Comparison of ENCODE assay signal across 22 cellular contexts in genomic region chr3:141904203-141904602, GRCh38. TPM values are rescaled to one million over a fixed set of nuclear protein-coding genes. Genes with fewer than 3 reads are reported as not detected.
DNase-seq lines count a peak whose midpoint lies in the region; ATAC-seq, FAIRE-seq and TF ChIP-seq lines count a peak whose summit lies in the region.
"Had no signal": no experiment of that assay in that cellular context is flagged by ENCODE, and none has a peak within 500 bp of the region (broad histone marks: within the 10 kb centered on the region; RNA-seq: fewer than 3 reads in every experiment).

No MANE protein-coding gene starts in this region.

- 81% methylated on average over 4 of the region's 4 CpGs for WGBS in HepG2 (ENCODE audit: low lambda C conversion rate)

- H3K9me3 ChIP-seq in HepG2 (ENCODE audit: low read length), result peaks cover 11% of the 10 kb centered on the region; the same call in 1 of the 2 replicates

- H3K27ac ChIP-seq in HepG2 (ENCODE audit: extremely low read length, insufficient read depth, low read length), result no peak overlapping the region
- H3K27ac ChIP-seq: KMS-11, SJCRH30 had no signal

- no peak overlapping the region for H3K4me2 ChIP-seq in HepG2 (ENCODE audit: low read depth, low read length)
- H3K4me2 ChIP-seq: KMS-11 had no signal

- peaks cover 54% of the 10 kb centered on the region for H3K36me3 Mint-ChIP-seq in activated CD8-positive, alpha-beta T cell treated with anti-CD3 and anti-CD28 coated beads for 36 hours (ENCODE audit: low read depth)
- H3K36me3 Mint-ChIP-seq in activated CD8-positive, alpha-beta T cell treated with anti-CD3 and anti-CD28 coated beads, Interleukin-2, amount 10 ng/mL, durations not matched to agents 7 days and 5 days (ENCODE audit: low read depth), result peaks cover 55% of the 10 kb centered on the region
- peaks cover 12% of the 10 kb centered on the region for H3K36me3 Mint-ChIP-seq in natural killer cell treated with Interleukin-12 subunit alpha and Interleukin-12 subunit beta and Interleukin-15 and Interleukin-18, amount 100 ng/mL, for 72 hours
- H3K36me3 Mint-ChIP-seq in natural killer cell, result peaks cover 12% of the 10 kb centered on the region
- H3K36me3 Mint-ChIP-seq in activated T-helper 17 cell treated with anti-CD3 and anti-CD28 coated beads, Interleukin-2, amount 50 U/mL, for 72 hours (ENCODE audit: low read depth), result peaks cover 70% of the 10 kb centered on the region
- peaks cover 67% of the 10 kb centered on the region for H3K36me3 Mint-ChIP-seq in stimulated activated effector memory CD8-positive, alpha-beta T cell treated with anti-CD3 and anti-CD28 coated beads, Interleukin-12 subunit alpha, Interleukin-12 subunit beta, amount 100 ng/mL, for 72 hours

- H4K20me1 ChIP-seq in HepG2 (ENCODE audit: insufficient read depth, low read length), result no peaks in the 10 kb centered on the region

- POLR2A ChIA-PET in activated CD8-positive, alpha-beta T cell treated with anti-CD3 and anti-CD28 coated beads for 36 hours (lab: Charles Lee), result interaction anchor here (0.6 kb wide), 1 partner anchor 416 kb away, joined by 4 read pairs; no protein-coding TSS in a partner anchor
- POLR2A ChIA-PET in activated CD8-positive, alpha-beta T cell treated with anti-CD3 and anti-CD28 coated beads, Interleukin-2, amount 10 ng/mL, durations not matched to agents 7 days and 5 days (lab: Charles Lee), result no interaction called here
- POLR2A ChIA-PET in HepG2 (lab: Yijun Ruan, JAX), result no interaction called here

- no peak overlapping the region for H3K4me3 Mint-ChIP-seq in activated CD8-positive, alpha-beta T cell treated with anti-CD3 and anti-CD28 coated beads for 36 hours
- H3K4me3 Mint-ChIP-seq in activated CD8-positive, alpha-beta T cell treated with anti-CD3 and anti-CD28 coated beads, Interleukin-2, amount 10 ng/mL, durations not matched to agents 7 days and 5 days, result no peak overlapping the region
- peak overlapping the region; percentile 3 for H3K4me3 Mint-ChIP-seq in natural killer cell treated with Interleukin-12 subunit alpha and Interleukin-12 subunit beta and Interleukin-15 and Interleukin-18, amount 100 ng/mL, for 72 hours
- H3K4me3 Mint-ChIP-seq in natural killer cell, result no peak overlapping the region
- peak overlapping the region; percentile 43 for H3K4me3 Mint-ChIP-seq in activated T-helper 17 cell treated with anti-CD3 and anti-CD28 coated beads, Interleukin-2, amount 50 U/mL, for 72 hours
- H3K4me3 Mint-ChIP-seq in stimulated activated effector memory CD8-positive, alpha-beta T cell treated with anti-CD3 and anti-CD28 coated beads, Interleukin-12 subunit alpha, Interleukin-12 subunit beta, amount 100 ng/mL, for 72 hours, result peak overlapping the region; percentile 40
- H3K4me3 Mint-ChIP-seq: IgD-negative memory B cell had no signal

- H3K9me3 Mint-ChIP-seq in activated CD8-positive, alpha-beta T cell treated with anti-CD3 and anti-CD28 coated beads for 36 hours, result peaks cover 6% of the 10 kb centered on the region
- H3K9me3 Mint-ChIP-seq in activated CD8-positive, alpha-beta T cell treated with anti-CD3 and anti-CD28 coated beads, Interleukin-2, amount 10 ng/mL, durations not matched to agents 7 days and 5 days (ENCODE audit: insufficient read depth), result peaks cover 9% of the 10 kb centered on the region
- H3K9me3 Mint-ChIP-seq in natural killer cell treated with Interleukin-12 subunit alpha and Interleukin-12 subunit beta and Interleukin-15 and Interleukin-18, amount 100 ng/mL, for 72 hours, result no peaks in the 10 kb centered on the region
- no peaks in the 10 kb centered on the region for H3K9me3 Mint-ChIP-seq in natural killer cell
- H3K9me3 Mint-ChIP-seq in activated T-helper 17 cell treated with anti-CD3 and anti-CD28 coated beads, Interleukin-2, amount 50 U/mL, for 72 hours, result no peaks in the 10 kb centered on the region
- no peaks in the 10 kb centered on the region for H3K9me3 Mint-ChIP-seq in stimulated activated effector memory CD8-positive, alpha-beta T cell treated with anti-CD3 and anti-CD28 coated beads, Interleukin-12 subunit alpha, Interleukin-12 subunit beta, amount 100 ng/mL, for 72 hours

- BruUV-seq in HepG2 (replicated peaks; lab: Mats Ljungman, UMichigan), result no TSS peak

- TF ChIP-seq EP300 in HepG2 (IDR thresholded peaks at IDR 0.05; ENCODE audit: low read depth in 2 of 2, low read length in 2 of 2), result no peak
- TF ChIP-seq EP300 in HepG2 (CRISPR knock-in tag; IDR thresholded peaks at IDR 0.05; ENCODE audit: borderline replicate concordance), result no peak

- H3K9ac ChIP-seq in HepG2 (ENCODE audit: insufficient read depth, low read depth, low read length), result no peak overlapping the region
- H3K9ac ChIP-seq: KMS-11 had no signal

- no peaks in the 10 kb centered on the region for H3K27me3 ChIP-seq in HepG2 (ENCODE audit: control insufficient read depth in 1 of 2, insufficient read depth in 2 of 2, low read length in 2 of 2)
- H3K27me3 ChIP-seq: SJCRH30 had no signal

- intact Hi-C loops in activated CD8-positive, alpha-beta T cell treated with anti-CD3 and anti-CD28 coated beads for 36 hours (cut with micrococcal nuclease), result no loop called here
- intact Hi-C loops in natural killer cell (cut with micrococcal nuclease) (no loop called here), HepG2 (cut with micrococcal nuclease; ENCODE audit: unreplicated experiment) (no loop called here)

- H3K27ac Mint-ChIP-seq in activated CD8-positive, alpha-beta T cell treated with anti-CD3 and anti-CD28 coated beads for 36 hours, result no peak overlapping the region
- no peak overlapping the region for H3K27ac Mint-ChIP-seq in activated CD8-positive, alpha-beta T cell treated with anti-CD3 and anti-CD28 coated beads, Interleukin-2, amount 10 ng/mL, durations not matched to agents 7 days and 5 days
- H3K27ac Mint-ChIP-seq in natural killer cell treated with Interleukin-12 subunit alpha and Interleukin-12 subunit beta and Interleukin-15 and Interleukin-18, amount 100 ng/mL, for 72 hours, result peak overlapping the region in 1 of 2 donors; percentile 65
- H3K27ac Mint-ChIP-seq in natural killer cell, result no peak overlapping the region
- H3K27ac Mint-ChIP-seq in activated T-helper 17 cell treated with anti-CD3 and anti-CD28 coated beads, Interleukin-2, amount 50 U/mL, for 72 hours, result peak overlapping the region; percentile 76
- peak overlapping the region; percentile 89 for H3K27ac Mint-ChIP-seq in stimulated activated effector memory CD8-positive, alpha-beta T cell treated with anti-CD3 and anti-CD28 coated beads, Interleukin-12 subunit alpha, Interleukin-12 subunit beta, amount 100 ng/mL, for 72 hours
- H3K27ac Mint-ChIP-seq: IgD-negative memory B cell had no signal

- no peak for TF ChIP-seq CTCF in activated CD8-positive, alpha-beta T cell treated with anti-CD3 and anti-CD28 coated beads for 36 hours (IDR thresholded peaks at IDR 0.05)
- TF ChIP-seq CTCF in natural killer cell (IDR thresholded peaks at IDR 0.05) (no peak), HepG2 (CRISPR knock-in tag; IDR thresholded peaks at IDR 0.05) (no peak)

- no peak overlapping the region for H2AFZ ChIP-seq in HepG2 (ENCODE audit: low read length)

- no peak overlapping the region for H3K4me3 ChIP-seq in HepG2 (replicated peaks in 1 of 3; ENCODE audit: insufficient read depth in 1 of 3, low read depth in 2 of 3, low read length in 3 of 3)
- H3K4me3 ChIP-seq: SJCRH30 had no signal

- ATAC-seq in activated CD8-positive, alpha-beta T cell treated with anti-CD3 and anti-CD28 coated beads for 36 hours, result peak; percentile 27
- no peak for ATAC-seq in activated CD8-positive, alpha-beta T cell treated with anti-CD3 and anti-CD28 coated beads, Interleukin-2, amount 10 ng/mL, durations not matched to agents 7 days and 5 days
- peak in 1 of 2 donors; percentile 85 for ATAC-seq in natural killer cell treated with Interleukin-12 subunit alpha and Interleukin-12 subunit beta and Interleukin-15 and Interleukin-18, amount 100 ng/mL, for 72 hours
- ATAC-seq in natural killer cell (no peak), HepG2 (no peak)
- peak; percentile 74 for ATAC-seq in activated T-helper 17 cell treated with anti-CD3 and anti-CD28 coated beads, Interleukin-2, amount 50 U/mL, for 72 hours (replicated peaks)
- peak; percentile 91 for ATAC-seq in stimulated activated effector memory CD8-positive, alpha-beta T cell treated with anti-CD3 and anti-CD28 coated beads, Interleukin-12 subunit alpha, Interleukin-12 subunit beta, amount 100 ng/mL, for 72 hours

- no peak for TF ChIP-seq RAD21 in HepG2 (CRISPR knock-in tag; IDR thresholded peaks at IDR 0.05)

- peaks cover 9% of the 10 kb centered on the region for H3K79me2 ChIP-seq in HepG2 (ENCODE audit: insufficient read depth, low read length)

- no peaks in the 10 kb centered on the region for H3K4me1 ChIP-seq in HepG2 (ENCODE audit: insufficient read depth, low read length)
- H3K4me1 ChIP-seq: SJCRH30 had no signal

- DNase-seq in activated CD8-positive, alpha-beta T cell treated with anti-CD3 and anti-CD28 coated beads for 36 hours, result no peak
- DNase-seq in activated CD8-positive, alpha-beta T cell treated with anti-CD3 and anti-CD28 coated beads, Interleukin-2, amount 10 ng/mL, durations not matched to agents 7 days and 5 days, result no peak
- DNase-seq in natural killer cell treated with Interleukin-12 subunit alpha and Interleukin-12 subunit beta and Interleukin-15 and Interleukin-18, amount 100 ng/mL, for 72 hours (ENCODE audit: low spot score), result no peak
- DNase-seq in natural killer cell (no peak), HepG2 (ENCODE audit: low spot score) (no peak), SKM-1 treated with dmso at 0.1 percent for 144 hours (lab: John Stamatoyannopoulos, UW; ENCODE audit: unreplicated experiment) (no peak)
- DNase-seq in stimulated activated effector memory CD8-positive, alpha-beta T cell treated with anti-CD3 and anti-CD28 coated beads, Interleukin-12 subunit alpha, Interleukin-12 subunit beta, amount 100 ng/mL, for 72 hours (ENCODE audit: low spot score in 2 of 2), result no peak
- DNase-seq: DMS 273 treated with DMSO at 0.1 percent for 48 hours, GF-D8, HCEC 1CT, MM.1S, NCI-H2029, NCI-H446, NCI-H524 treated with DMSO at 0.1 percent for 48 hours, NCI-H774, SJCRH30 had no signal

- CTCF ChIA-PET in activated CD8-positive, alpha-beta T cell treated with anti-CD3 and anti-CD28 coated beads for 36 hours (lab: Charles Lee), result interaction anchor here (0.6 to 1.6 kb wide), 4 partner anchors 8 to 166 kb away, joined by 3 to 9 read pairs (median 4); partner anchors contain the start of gene RNF7
- CTCF ChIA-PET in activated CD8-positive, alpha-beta T cell treated with anti-CD3 and anti-CD28 coated beads, Interleukin-2, amount 10 ng/mL, durations not matched to agents 7 days and 5 days (lab: Charles Lee), result interaction anchor here (1.2 to 1.3 kb wide), 2 partner anchors 11 to 29 kb away, joined by 3 to 4 read pairs; no protein-coding TSS in a partner anchor
- CTCF ChIA-PET in HepG2 (lab: Yijun Ruan, JAX; ENCODE audit: low intra/inter-chr PET ratio, low total read pairs), result no interaction called here

- FAIRE-seq in HepG2 (lab: Jason Lieb, UNC), result no peak
- FAIRE-seq: GM12891, H1, RCC 7860 had no signal

- H3K36me3 ChIP-seq in HepG2 (replicated peaks in 1 of 2; ENCODE audit: control insufficient read depth in 1 of 2, insufficient read depth in 2 of 2, low read length in 2 of 2), result peaks cover 11 to 36% of the 10 kb centered on the region in 2 experiments

- no peak for TF ChIP-seq POLR2A in HepG2 (IDR thresholded peaks at IDR 0.05; ENCODE audit: insufficient read depth in 1 of 2, low read depth in 2 of 2, low read length in 2 of 2)

- no peaks in the 10 kb centered on the region for H3K27me3 Mint-ChIP-seq in activated CD8-positive, alpha-beta T cell treated with anti-CD3 and anti-CD28 coated beads for 36 hours
- no peaks in the 10 kb centered on the region for H3K27me3 Mint-ChIP-seq in activated CD8-positive, alpha-beta T cell treated with anti-CD3 and anti-CD28 coated beads, Interleukin-2, amount 10 ng/mL, durations not matched to agents 7 days and 5 days (ENCODE audit: low read depth)
- H3K27me3 Mint-ChIP-seq in natural killer cell treated with Interleukin-12 subunit alpha and Interleukin-12 subunit beta and Interleukin-15 and Interleukin-18, amount 100 ng/mL, for 72 hours, result no peaks in the 10 kb centered on the region
- H3K27me3 Mint-ChIP-seq in natural killer cell (ENCODE audit: low read depth in 2 of 2), result no peaks in the 10 kb centered on the region
- no peaks in the 10 kb centered on the region for H3K27me3 Mint-ChIP-seq in activated T-helper 17 cell treated with anti-CD3 and anti-CD28 coated beads, Interleukin-2, amount 50 U/mL, for 72 hours
- H3K27me3 Mint-ChIP-seq: IgD-negative memory B cell had no signal

- in situ Hi-C loops in HepG2 (cut with HindIII; ENCODE audit: extremely low pct_ligation_motif_present, low pct_unique_long_range_greater_than_20kb), result no loop called here

- H3K4me1 Mint-ChIP-seq in activated CD8-positive, alpha-beta T cell treated with anti-CD3 and anti-CD28 coated beads for 36 hours (ENCODE audit: low read depth), result peaks cover 21% of the 10 kb centered on the region
- H3K4me1 Mint-ChIP-seq in activated CD8-positive, alpha-beta T cell treated with anti-CD3 and anti-CD28 coated beads, Interleukin-2, amount 10 ng/mL, durations not matched to agents 7 days and 5 days (ENCODE audit: low read depth), result peaks cover 9% of the 10 kb centered on the region
- peaks cover 5 to 36% of the 10 kb centered on the region in 2 donors for H3K4me1 Mint-ChIP-seq in natural killer cell treated with Interleukin-12 subunit alpha and Interleukin-12 subunit beta and Interleukin-15 and Interleukin-18, amount 100 ng/mL, for 72 hours (ENCODE audit: low read depth in 2 of 2)
- peaks cover 5 to 14% of the 10 kb centered on the region in 2 donors for H3K4me1 Mint-ChIP-seq in natural killer cell
- peaks cover 24% of the 10 kb centered on the region for H3K4me1 Mint-ChIP-seq in activated T-helper 17 cell treated with anti-CD3 and anti-CD28 coated beads, Interleukin-2, amount 50 U/mL, for 72 hours
- peaks cover 42% of the 10 kb centered on the region for H3K4me1 Mint-ChIP-seq in stimulated activated effector memory CD8-positive, alpha-beta T cell treated with anti-CD3 and anti-CD28 coated beads, Interleukin-12 subunit alpha, Interleukin-12 subunit beta, amount 100 ng/mL, for 72 hours

RNA-seq across cellular contexts. Expression of gene ATP1B3, which starts 27.8 kb away (rescaled TPM):
- total RNA-seq in activated CD8-positive, alpha-beta T cell treated with anti-CD3 and anti-CD28 coated beads for 36 hours, result 100 to 1,000 TPM; 127 to 134 TPM
- 100 to 1,000 TPM; 108 to 122 TPM for total RNA-seq in activated CD8-positive, alpha-beta T cell treated with anti-CD3 and anti-CD28 coated beads, Interleukin-2, amount 10 ng/mL, durations not matched to agents 7 days and 5 days
- 100 to 1,000 TPM; 135 to 166 TPM for total RNA-seq in natural killer cell treated with Interleukin-12 subunit alpha and Interleukin-12 subunit beta and Interleukin-15 and Interleukin-18, amount 100 ng/mL, for 72 hours
- 10 to 100 TPM; 46.7 to 81.1 (median 78.2) TPM for total RNA-seq in natural killer cell
- 100 to 1,000 TPM in 1 of 2 donors, 10 to 100 TPM in 1; 93.6 to 194 TPM for total RNA-seq in activated T-helper 17 cell treated with anti-CD3 and anti-CD28 coated beads, Interleukin-2, amount 50 U/mL, for 72 hours
- total RNA-seq in HepG2 (2016; rRNA removed; fragmentation: Illumina TruSeq; extraction: Trizol), result 61.6 and 84.3 TPM in 2 replicates
- total RNA-seq in HepG2 (2016; cell fraction: cytosol; rRNA removed; fragmentation: Illumina TruSeq; extraction: Trizol; ENCODE audit: low read depth), result 17.6 and 23.7 TPM in 2 replicates
- 60.7 and 84.6 TPM in 2 replicates for total RNA-seq in HepG2 (2016; cell fraction: insoluble cytoplasmic fraction; rRNA removed; fragmentation: Illumina TruSeq; extraction: Trizol)
- total RNA-seq in HepG2 (2016; cell fraction: membrane; rRNA removed; fragmentation: Illumina TruSeq; extraction: Trizol), result 41.4 and 48.2 TPM in 2 replicates
- total RNA-seq in HepG2 (2016; cell fraction: nucleus; rRNA removed; fragmentation: Illumina TruSeq; extraction: Trizol), result 107 and 136 TPM in 2 replicates
- polyA plus RNA-seq in HepG2 (2011; rRNA removed), result 65.8 and 93.6 TPM in 2 replicates
- polyA plus RNA-seq in HepG2 (2011; cell fraction: cytosol; rRNA removed), result 60.4 and 102 TPM in 2 replicates
- 27.5 and 41.2 TPM in 2 replicates for polyA plus RNA-seq in HepG2 (2011; cell fraction: nucleus; rRNA removed)
- 108 TPM in 2 replicates for polyA plus RNA-seq in HepG2 (2012)
- polyA plus RNA-seq in HepG2 (2016; cell fraction: cytosol; fragmentation: Illumina TruSeq; extraction: Trizol; ENCODE audit: low read depth), result 33.3 and 33.4 TPM in 2 replicates
- polyA plus RNA-seq in HepG2 (2016; cell fraction: insoluble cytoplasmic fraction; fragmentation: Illumina TruSeq; extraction: Trizol; ENCODE audit: low read depth), result 90.6 and 101 TPM in 2 replicates
- polyA plus RNA-seq in HepG2 (2016; cell fraction: membrane; fragmentation: Illumina TruSeq; extraction: Trizol; ENCODE audit: low read depth), result 46.3 and 50.2 TPM in 2 replicates
- 276 and 302 TPM in 2 replicates for polyA plus RNA-seq in HepG2 (2016; cell fraction: nucleus; fragmentation: Illumina TruSeq; extraction: Trizol; ENCODE audit: insufficient read depth, low read depth)
- 36.0 and 221 TPM in 2 replicates for polyA minus RNA-seq in HepG2 (2011; rRNA and poly(A)+ RNA removed; ENCODE audit: low replicate concordance)
- polyA minus RNA-seq in HepG2 (2011; cell fraction: cytosol; rRNA and poly(A)+ RNA removed), result 33.3 and 35.0 TPM in 2 replicates
- polyA minus RNA-seq in HepG2 (2011; cell fraction: nucleus; rRNA and poly(A)+ RNA removed), result 20.1 and 20.8 TPM in 2 replicates

Comparison
In these comparisons a context has a peak if more than half of its experiments do, and no peak if none do; other contexts are left out.
1. ATAC-seq: peak in activated CD8-positive, alpha-beta T cell treated with anti-CD3 and anti-CD28 coated beads for 36 hours (single experiment), activated T-helper 17 cell treated with anti-CD3 and anti-CD28 coated beads, Interleukin-2, amount 50 U/mL, for 72 hours (single experiment) and stimulated activated effector memory CD8-positive, alpha-beta T cell treated with anti-CD3 and anti-CD28 coated beads, Interleukin-12 subunit alpha, Interleukin-12 subunit beta, amount 100 ng/mL, for 72 hours (single experiment); none in activated CD8-positive, alpha-beta T cell treated with anti-CD3 and anti-CD28 coated beads, Interleukin-2, amount 10 ng/mL, durations not matched to agents 7 days and 5 days (single experiment), natural killer cell (0 of 3) and HepG2 (single experiment).
2. H3K4me3 Mint-ChIP-seq: peak in natural killer cell treated with Interleukin-12 subunit alpha and Interleukin-12 subunit beta and Interleukin-15 and Interleukin-18, amount 100 ng/mL, for 72 hours (single experiment), activated T-helper 17 cell treated with anti-CD3 and anti-CD28 coated beads, Interleukin-2, amount 50 U/mL, for 72 hours (single experiment) and stimulated activated effector memory CD8-positive, alpha-beta T cell treated with anti-CD3 and anti-CD28 coated beads, Interleukin-12 subunit alpha, Interleukin-12 subunit beta, amount 100 ng/mL, for 72 hours (single experiment); none in activated CD8-positive, alpha-beta T cell treated with anti-CD3 and anti-CD28 coated beads for 36 hours (single experiment), activated CD8-positive, alpha-beta T cell treated with anti-CD3 and anti-CD28 coated beads, Interleukin-2, amount 10 ng/mL, durations not matched to agents 7 days and 5 days (single experiment) and natural killer cell (single experiment).
3. H3K27ac Mint-ChIP-seq: peak in activated T-helper 17 cell treated with anti-CD3 and anti-CD28 coated beads, Interleukin-2, amount 50 U/mL, for 72 hours (single experiment) and stimulated activated effector memory CD8-positive, alpha-beta T cell treated with anti-CD3 and anti-CD28 coated beads, Interleukin-12 subunit alpha, Interleukin-12 subunit beta, amount 100 ng/mL, for 72 hours (single experiment); none in activated CD8-positive, alpha-beta T cell treated with anti-CD3 and anti-CD28 coated beads for 36 hours (single experiment), activated CD8-positive, alpha-beta T cell treated with anti-CD3 and anti-CD28 coated beads, Interleukin-2, amount 10 ng/mL, durations not matched to agents 7 days and 5 days (single experiment) and natural killer cell (0 of 2).